ENCODE assay signal across 25 cellular contexts in the genomic region with DNA sequence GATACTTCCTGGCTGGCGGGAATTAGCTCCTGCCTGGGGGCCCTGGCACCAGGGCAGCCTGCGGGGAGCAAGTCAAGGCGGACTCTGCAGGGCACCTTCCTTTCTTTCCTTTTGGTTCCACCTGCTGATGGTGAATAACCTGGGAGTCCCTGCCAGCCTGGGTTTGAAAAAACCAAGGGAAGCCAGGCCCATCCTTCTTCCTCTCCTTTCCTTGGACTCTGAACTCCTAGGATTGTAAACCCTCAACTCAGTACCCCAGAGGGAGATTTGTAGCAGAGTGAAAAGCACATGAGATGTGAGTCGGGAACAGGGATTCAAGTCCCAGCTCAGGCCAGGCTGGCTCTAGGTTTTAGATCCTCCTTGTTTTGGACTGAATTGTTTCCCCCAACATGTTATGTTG.
"Had no signal": no experiment of that assay in that cellular context is flagged by ENCODE, and none has a peak within 500 bp of the region (broad histone marks: within the 10 kb centered on the region; RNA-seq: fewer than 3 reads in every experiment).

No MANE protein-coding gene starts in this region.

- H3K9me3 ChIP-seq: esophagus muscularis mucosa, heart left ventricle, psoas muscle, sigmoid colon, testis, tibial artery had no signal

- H3K27ac ChIP-seq: epithelial cell of prostate, esophagus muscularis mucosa, foreskin keratinocyte, gastroesophageal sphincter, heart left ventricle, psoas muscle, sigmoid colon, spleen, testis, tibial artery, upper lobe of left lung had no signal

- H3K4me1 ChIP-seq: esophagus muscularis mucosa, foreskin keratinocyte, gastroesophageal sphincter, heart left ventricle, psoas muscle, sigmoid colon, spleen, testis, tibial artery, upper lobe of left lung had no signal

- DNase-seq: central memory CD4-positive, alpha-beta T cell; dorsolateral prefrontal cortex; effector CD4-positive, alpha-beta T cell; foreskin keratinocyte; hippocampal formation; kidney glomerular epithelial cell; left ventricle myocardium superior; naive thymus-derived CD4-positive, alpha-beta T cell; nucleus accumbens; psoas muscle; right cardiac atrium; sigmoid colon; spleen; stimulated activated CD4-positive, alpha-beta T cell treated with anti-CD3 and anti-CD28 coated beads, Interleukin-4, amount 100 ng/mL, for 4 hours; stimulated activated naive CD8-positive, alpha-beta T cell treated with anti-CD3 and anti-CD28 coated beads, Interleukin-15, Interleukin-2, amounts not matched to agents 100 U/mL and 50 U/mL, for 24 hours; substantia nigra; testis; tibial artery; upper lobe of left lung had no signal

- H3K4me3 ChIP-seq: dorsolateral prefrontal cortex, esophagus muscularis mucosa, gastroesophageal sphincter, heart left ventricle, lung, psoas muscle, sigmoid colon, spleen, testis, tibial artery, upper lobe of left lung had no signal

- H3K27me3 ChIP-seq: dorsolateral prefrontal cortex, heart left ventricle, sigmoid colon, testis, upper lobe of left lung had no signal

- H3K36me3 ChIP-seq: esophagus muscularis mucosa, gastroesophageal sphincter, heart left ventricle, sigmoid colon, spleen, tibial artery, upper lobe of left lung had no signal

- ATAC-seq: foreskin keratinocyte; gastroesophageal sphincter; heart left ventricle; left ventricle myocardium superior; naive thymus-derived CD4-positive, alpha-beta T cell; psoas muscle; right cardiac atrium; stimulated activated memory B cell treated with anti-CD40 and anti-IgM and Interleukin-4, amounts not matched to agents 10 μg/mL and 1 μg/mL and 100 μg/mL, for 72 hours; stimulated activated naive CD8-positive, alpha-beta T cell treated with anti-CD3 and anti-CD28 coated beads, Interleukin-15, Interleukin-2, amounts not matched to agents 100 U/mL and 50 U/mL, for 24 hours had no signal
